In the genomic region with DNA sequence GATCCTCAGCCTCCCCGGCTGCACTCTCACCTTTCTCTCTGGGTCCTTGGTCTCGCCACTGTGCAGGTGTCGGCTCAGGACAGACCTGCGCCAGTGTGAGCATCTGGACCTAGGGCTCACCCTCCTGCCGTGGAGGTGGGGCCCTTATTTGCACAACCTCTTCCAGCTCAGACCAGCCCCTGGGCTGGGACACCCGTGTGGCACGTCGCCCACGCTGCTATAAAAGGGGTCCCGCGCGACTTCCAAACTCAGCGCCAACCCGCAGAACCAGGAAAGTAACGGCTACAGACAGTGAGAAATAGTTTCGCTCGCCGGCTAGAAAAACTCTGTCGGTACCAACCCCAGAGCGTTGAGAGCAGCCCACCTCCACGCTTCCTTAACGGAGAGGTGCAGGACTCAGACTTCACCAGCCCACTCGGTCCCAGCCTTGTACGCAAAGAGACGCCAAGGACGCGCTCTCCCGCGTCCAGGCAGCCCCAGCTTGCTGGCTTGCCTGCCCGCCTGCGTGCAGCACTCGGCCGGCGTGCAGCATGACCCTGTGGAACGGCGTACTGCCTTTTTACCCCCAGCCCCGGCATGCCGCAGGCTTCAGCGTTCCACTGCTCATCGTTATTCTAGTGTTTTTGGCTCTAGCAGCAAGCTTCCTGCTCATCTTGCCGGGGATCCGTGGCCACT, we compare ENCODE assay signal across 8 cellular contexts. TPM values are rescaled to one million over a fixed set of nuclear protein-coding genes. Genes with fewer than 3 reads are reported as not detected.
DNase-seq lines count a peak whose midpoint lies in the region; ATAC-seq, FAIRE-seq and TF ChIP-seq lines count a peak whose summit lies in the region.

DUOX2 (minus strand) TSS at position 97 of the 675 bp plus-strand sequence. CDS start 761 bp downstream, outside the sequence.
DUOXA2 (plus strand) TSS at position 251 of the 675 bp plus-strand sequence; CDS start at position 531, 280 bp downstream.

- no peak within 1 kb of the TSS for H3K9ac ChIP-seq in BLaER1
- no peak within 1 kb of the TSS for H3K9ac ChIP-seq in astrocyte (ENCODE audit: low read length)

- peaks cover 6% of the 10 kb centered on the region for H3K9me3 Mint-ChIP-seq in astrocyte (ENCODE audit: unreplicated experiment)
- no peaks in the 10 kb centered on the region for H3K9me3 Mint-ChIP-seq in naive thymus-derived CD4-positive, alpha-beta T cell

- no peaks in the 10 kb centered on the region for H3K79me2 ChIP-seq in astrocyte (ENCODE audit: insufficient read depth, low read length)

- H3K4me3 Mint-ChIP-seq in astrocyte (ENCODE audit: unreplicated experiment) = no peak within 1 kb of the TSS
- H3K4me3 Mint-ChIP-seq in naive thymus-derived CD4-positive, alpha-beta T cell = peak within 1 kb of the TSS; percentile 38 to 79 (median 76)

- H3K4me3 ChIP-seq in BLaER1 (peak within 1 kb of the TSS; percentile 18; the same call in 1 of the 2 replicates), GM12864 (ENCODE audit: low read depth, low read length) (peak within 1 kb of the TSS; percentile 6; the same call in 1 of the 2 replicates), astrocyte (ENCODE audit: insufficient read depth, low read depth, low read length) (no peak within 1 kb of the TSS)
- H3K4me3 ChIP-seq in naive thymus-derived CD4-positive, alpha-beta T cell (ENCODE audit: low read length) = no peak within 1 kb of the TSS

- peaks cover 36% of the 10 kb centered on the region for H3K9me3 ChIP-seq in BLaER1
- H3K9me3 ChIP-seq in astrocyte (ENCODE audit: insufficient read depth, low read depth, low read length) = no peaks in the 10 kb centered on the region
- no peaks in the 10 kb centered on the region for H3K9me3 ChIP-seq in naive thymus-derived CD4-positive, alpha-beta T cell (ENCODE audit: control insufficient read depth in 2 of 3, low read length in 3 of 3)

- no peak within 1 kb of the TSS for H2AFZ ChIP-seq in astrocyte (ENCODE audit: low read depth, low read length)

- no peaks in the 10 kb centered on the region for H3K4me1 Mint-ChIP-seq in astrocyte (ENCODE audit: low read depth, unreplicated experiment)
- peaks cover 29 to 60% (median 42%) of the 10 kb centered on the region in 7 donors for H3K4me1 Mint-ChIP-seq in naive thymus-derived CD4-positive, alpha-beta T cell

- DNase-seq in GM12864 (ENCODE audit: low read depth) = no peak
- no peak for DNase-seq in astrocyte (ENCODE audit: low read depth)
- no peak for DNase-seq in naive thymus-derived CD4-positive, alpha-beta T cell
- no peak for DNase-seq in DMS79 (lab: John Stamatoyannopoulos, UW)
- DNase-seq in AML-193 (lab: John Stamatoyannopoulos, UW) = no peak

- POLR2A ChIA-PET in naive thymus-derived CD4-positive, alpha-beta T cell (lab: Charles Lee) = no interaction called here

- TF ChIP-seq CTCF in GM12864 (IDR thresholded peaks at IDR 0.05; ENCODE audit: low read depth, low read length, missing control alignments) (no peak), astrocyte (IDR thresholded peaks at IDR 0.05; ENCODE audit: insufficient read depth, low read depth, low read length) (no peak)

- H4K20me1 ChIP-seq in BLaER1 (no peaks in the 10 kb centered on the region), astrocyte (ENCODE audit: insufficient read depth, low read length) (no peaks in the 10 kb centered on the region)

- intact Hi-C loops in naive thymus-derived CD4-positive, alpha-beta T cell (cut with micrococcal nuclease) = no loop called here

- H3K4me2 ChIP-seq in BLaER1 (no peak within 1 kb of the TSS), astrocyte (ENCODE audit: low read length) (peak within 1 kb of the TSS; percentile 55)

- H3K4me1 ChIP-seq in BLaER1 (no peaks in the 10 kb centered on the region), astrocyte (ENCODE audit: insufficient read depth, low read length) (no peaks in the 10 kb centered on the region)
- peaks cover 0 to 49% of the 10 kb centered on the region in 2 donors for H3K4me1 ChIP-seq in naive thymus-derived CD4-positive, alpha-beta T cell (ENCODE audit: control insufficient read depth in 2 of 2, insufficient read depth in 2 of 2, low read length in 2 of 2)

- H3K27me3 Mint-ChIP-seq in astrocyte (ENCODE audit: low read depth, unreplicated experiment) = peaks cover 79% of the 10 kb centered on the region
- H3K27me3 Mint-ChIP-seq in naive thymus-derived CD4-positive, alpha-beta T cell = peaks cover 66 to 82% (median 79%) of the 10 kb centered on the region in 5 donors

- H3K27me3 ChIP-seq in BLaER1 = peaks cover 67% of the 10 kb centered on the region
- H3K27me3 ChIP-seq in astrocyte (ENCODE audit: insufficient read depth, low read length) = peaks cover 77% of the 10 kb centered on the region
- peaks cover 4 to 38% of the 10 kb centered on the region in 2 donors for H3K27me3 ChIP-seq in naive thymus-derived CD4-positive, alpha-beta T cell (ENCODE audit: control insufficient read depth in 2 of 2, insufficient read depth in 2 of 2, low read length in 2 of 2)

- H3K27ac ChIP-seq in BLaER1 (no peak within 1 kb of the TSS), astrocyte (ENCODE audit: low read depth, low read length) (no peak within 1 kb of the TSS)
- H3K27ac ChIP-seq in naive thymus-derived CD4-positive, alpha-beta T cell (ENCODE audit: low read depth, low read length) = no peak within 1 kb of the TSS

- H3K36me3 Mint-ChIP-seq in astrocyte (ENCODE audit: low read depth, unreplicated experiment) = no peaks in the 10 kb centered on the region
- H3K36me3 Mint-ChIP-seq in naive thymus-derived CD4-positive, alpha-beta T cell = peaks cover 0 to 3% (median 0%) of the 10 kb centered on the region in 5 donors

- CTCF ChIA-PET in naive thymus-derived CD4-positive, alpha-beta T cell (lab: Charles Lee) = interaction anchor here (0.6 kb wide), 1 partner anchor 711 kb away, joined by 3 read pairs; no protein-coding TSS in a partner anchor

- no peaks in the 10 kb centered on the region for H3K36me3 ChIP-seq in BLaER1
- no peaks in the 10 kb centered on the region for H3K36me3 ChIP-seq in astrocyte (ENCODE audit: insufficient read depth, low read length)
- H3K36me3 ChIP-seq in naive thymus-derived CD4-positive, alpha-beta T cell (ENCODE audit: control insufficient read depth in 2 of 3, insufficient read depth in 3 of 3, low read length in 3 of 3) = no peaks in the 10 kb centered on the region

- H3K27ac Mint-ChIP-seq in astrocyte (ENCODE audit: unreplicated experiment) = peak within 1 kb of the TSS; percentile 34
- no peak within 1 kb of the TSS for H3K27ac Mint-ChIP-seq in naive thymus-derived CD4-positive, alpha-beta T cell

- no peak for FAIRE-seq in astrocyte (lab: Jason Lieb, UNC)

- ATAC-seq in naive thymus-derived CD4-positive, alpha-beta T cell = no peak
- ATAC-seq in HG03095 (IDR thresholded peaks at IDR 0.05; ENCODE audit: unreplicated experiment) = no peak
- no peak for ATAC-seq in GM21515 (IDR thresholded peaks at IDR 0.05; ENCODE audit: unreplicated experiment)

RNA-seq across cellular contexts. Expression of gene DUOX2, which starts in this region (rescaled TPM):
- 0.14 and 0.70 TPM in 2 replicates for total RNA-seq in astrocyte
- under 1 TPM in 1 of 5 experiments, not detected in 4; 0.49 TPM for total RNA-seq in naive thymus-derived CD4-positive, alpha-beta T cell
- polyA plus RNA-seq in naive thymus-derived CD4-positive, alpha-beta T cell = not detected

RNA-seq across cellular contexts. Expression of gene DUOXA2, which starts in this region (rescaled TPM):
- total RNA-seq in astrocyte = not detected in 2 replicates
- not detected for total RNA-seq in naive thymus-derived CD4-positive, alpha-beta T cell
- not detected for polyA plus RNA-seq in naive thymus-derived CD4-positive, alpha-beta T cell

Comparison
In these comparisons a context has a peak if more than half of its experiments do, and no peak if none do; other contexts are left out.
1. H3K4me3 ChIP-seq: peak in BLaER1 (single experiment) and GM12864 (single experiment); none in astrocyte (single experiment) and naive thymus-derived CD4-positive, alpha-beta T cell (single experiment).